ENCODE assay signal across 10 cellular contexts in genomic region chr21:34877485-34878128, GRCh38.
DNase-seq lines count a peak whose midpoint lies in the region; ATAC-seq, FAIRE-seq and TF ChIP-seq lines count a peak whose summit lies in the region.
"Had no signal": no experiment of that assay in that cellular context is flagged by ENCODE, and none has a peak within 500 bp of the region (broad histone marks: within the 10 kb centered on the region; RNA-seq: fewer than 3 reads in every experiment).

No MANE protein-coding gene starts in this region.

- H3K36me3 ChIP-seq in Loucy (ENCODE audit: insufficient read depth, low read length) (peaks cover 94% of the 10 kb centered on the region), bronchial epithelial cell (ENCODE audit: control insufficient read depth, insufficient read depth, low read length) (peaks cover 15% of the 10 kb centered on the region), osteoblast (ENCODE audit: insufficient read depth, low read length) (peaks cover 76% of the 10 kb centered on the region), adrenal gland (replicated peaks in 1 of 2) (peaks cover 0 to 6% of the 10 kb centered on the region in 2 donors), endodermal cell (ENCODE audit: control insufficient read depth, insufficient read depth, low read length) (no peaks in the 10 kb centered on the region)

- no peak overlapping the region for H3K27ac Mint-ChIP-seq in endodermal cell

- H3K9me3 ChIP-seq in Loucy (ENCODE audit: insufficient read depth, low read depth, low read length) (no peaks in the 10 kb centered on the region), osteoblast (ENCODE audit: low read depth, low read length) (no peaks in the 10 kb centered on the region), adrenal gland (replicated peaks in 1 of 3) (no peaks in the 10 kb centered on the region), endodermal cell (ENCODE audit: control insufficient read depth, low read length) (no peaks in the 10 kb centered on the region)

- ATAC-seq in HG02870 (IDR thresholded peaks at IDR 0.05; ENCODE audit: unreplicated experiment): no peak

- H3K27me3 ChIP-seq in Loucy (ENCODE audit: insufficient read depth, low read length, poor library complexity, severe bottlenecking) (no peaks in the 10 kb centered on the region), bronchial epithelial cell (ENCODE audit: control insufficient read depth, insufficient read depth, low read length) (no peaks in the 10 kb centered on the region), osteoblast (ENCODE audit: insufficient read depth, low read length) (no peaks in the 10 kb centered on the region), adrenal gland (no peaks in the 10 kb centered on the region), endodermal cell (ENCODE audit: control insufficient read depth, insufficient read depth, low read length, poor library complexity, severe bottlenecking) (no peaks in the 10 kb centered on the region)

- no peak for TF ChIP-seq POLR2A in adrenal gland (IDR thresholded peaks at IDR 0.05)

- H3K27ac ChIP-seq in osteoblast (ENCODE audit: low read depth, low read length) (peak overlapping the region; percentile 5), adrenal gland (no peak overlapping the region), endodermal cell (ENCODE audit: low read depth, low read length) (no peak overlapping the region)

- intact Hi-C loops in adrenal gland (cut with DNase I): no loop called here

- FAIRE-seq in bronchial epithelial cell (lab: Jason Lieb, UNC): no peak

- H2AFZ ChIP-seq in Loucy (ENCODE audit: low read length): no peak overlapping the region
- no peak overlapping the region for H2AFZ ChIP-seq in osteoblast (ENCODE audit: low read length)

- H3K9ac ChIP-seq in Loucy (ENCODE audit: low read depth, low read length, poor library complexity, severe bottlenecking): no peak overlapping the region
- H3K9ac ChIP-seq in endodermal cell (ENCODE audit: extremely low read depth, low read length, poor library complexity, severe bottlenecking): no peak overlapping the region

- H3K27me3 Mint-ChIP-seq in endodermal cell (ENCODE audit: insufficient read depth): peaks cover 7% of the 10 kb centered on the region

- DNase-seq in COLO668 (lab: John Stamatoyannopoulos, UW; ENCODE audit: unreplicated experiment) (peak; percentile 67), bronchial epithelial cell (ENCODE audit: low read depth) (peak; percentile 64), osteoblast (ENCODE audit: insufficient read length, low spot score, missing footprints) (no peak), adrenal gland (no peak), endodermal cell (no peak), NCI-H1417 treated with DMSO at 0.1 percent for 48 hours (lab: John Stamatoyannopoulos, UW) (no peak)
- DNase-seq: activated naive CD4-positive, alpha-beta T cell treated with Interleukin-2 at 50 U/mL for 16 hours; NCI-H2081 treated with DMSO at 0.1 percent for 48 hours had no signal

- H3K36me3 Mint-ChIP-seq in endodermal cell (ENCODE audit: low read depth): no peaks in the 10 kb centered on the region

- no peak overlapping the region for H3K4me3 Mint-ChIP-seq in endodermal cell

- H3K9me2 ChIP-seq in Loucy (replicated peaks; ENCODE audit: low read depth, low read length): no peaks in the 10 kb centered on the region

- H3K79me2 ChIP-seq in Loucy (ENCODE audit: insufficient read depth, low read length) (peaks cover 100% of the 10 kb centered on the region), osteoblast (ENCODE audit: insufficient read depth, low read length) (peaks cover 96% of the 10 kb centered on the region)

- H3F3A ChIP-seq in Loucy (ENCODE audit: low read depth): peaks cover 15% of the 10 kb centered on the region; the same call in 1 of the 2 replicates

- WGBS in adrenal gland, 4 donors: 84 to 89% (median 87%) methylated on average over 10 of the region's 10 CpGs
- 94 to 95% methylated on average over 7 to 10 of the region's 10 CpGs for WGBS in endodermal cell (ENCODE audit: insufficient coverage in 1 of 2, insufficient read length in 1 of 2), 2 experiments

- TF ChIP-seq CTCF in Loucy (conservative IDR thresholded peaks at IDR 0.05; ENCODE audit: low read length) (no peak), bronchial epithelial cell (IDR thresholded peaks at IDR 0.05; ENCODE audit: insufficient read depth, low read length, severe bottlenecking) (no peak), osteoblast (IDR thresholded peaks at IDR 0.05; ENCODE audit: extremely low read depth, low read depth, low read length) (no peak), adrenal gland (IDR thresholded peaks at IDR 0.05) (no peak), endodermal cell (conservative IDR thresholded peaks at IDR 0.05) (no peak)

- peak overlapping the region; percentile 39 for H3K4me3 ChIP-seq in Loucy (ENCODE audit: low read length, poor library complexity, severe bottlenecking)
- H3K4me3 ChIP-seq in bronchial epithelial cell (ENCODE audit: low read depth, low read length): no peak overlapping the region
- no peak overlapping the region for H3K4me3 ChIP-seq in osteoblast (ENCODE audit: insufficient read depth, low read length)
- no peak overlapping the region for H3K4me3 ChIP-seq in adrenal gland
- no peak overlapping the region for H3K4me3 ChIP-seq in endodermal cell (ENCODE audit: low read length)

- H3K4me1 Mint-ChIP-seq in endodermal cell: no peaks in the 10 kb centered on the region

- H3K4me2 ChIP-seq in Loucy (ENCODE audit: low read depth, low read length, poor library complexity, severe bottlenecking) (peak overlapping the region; percentile 67), osteoblast (ENCODE audit: insufficient read depth, low read length) (no peak overlapping the region)

- H3K9me3 Mint-ChIP-seq in endodermal cell: no peaks in the 10 kb centered on the region

- H3K4me1 ChIP-seq in Loucy (ENCODE audit: insufficient read depth, low read length, poor library complexity, severe bottlenecking) (peaks cover 80% of the 10 kb centered on the region), osteoblast (ENCODE audit: insufficient read depth, low read length) (peaks cover 69% of the 10 kb centered on the region), adrenal gland (replicated peaks in 1 of 2) (no peaks in the 10 kb centered on the region), endodermal cell (ENCODE audit: control insufficient read depth, insufficient read depth, low read length) (no peaks in the 10 kb centered on the region)

- peaks cover 98% of the 10 kb centered on the region for H4K20me1 ChIP-seq in Loucy (ENCODE audit: insufficient read depth, low read length, poor library complexity, severe bottlenecking)
- H4K20me1 ChIP-seq in osteoblast (ENCODE audit: insufficient read depth, low read length): peaks cover 44% of the 10 kb centered on the region

Comparison
In these comparisons a context has a peak if more than half of its experiments do, and no peak if none do; other contexts are left out.
1. DNase-seq: peak in COLO668 (single experiment) and bronchial epithelial cell (single experiment); none in osteoblast (single experiment), adrenal gland (0 of 7), endodermal cell (single experiment) and NCI-H1417 treated with DMSO at 0.1 percent for 48 hours (single experiment).